ENCODE assay signal across 9 cellular contexts in the genomic region with DNA sequence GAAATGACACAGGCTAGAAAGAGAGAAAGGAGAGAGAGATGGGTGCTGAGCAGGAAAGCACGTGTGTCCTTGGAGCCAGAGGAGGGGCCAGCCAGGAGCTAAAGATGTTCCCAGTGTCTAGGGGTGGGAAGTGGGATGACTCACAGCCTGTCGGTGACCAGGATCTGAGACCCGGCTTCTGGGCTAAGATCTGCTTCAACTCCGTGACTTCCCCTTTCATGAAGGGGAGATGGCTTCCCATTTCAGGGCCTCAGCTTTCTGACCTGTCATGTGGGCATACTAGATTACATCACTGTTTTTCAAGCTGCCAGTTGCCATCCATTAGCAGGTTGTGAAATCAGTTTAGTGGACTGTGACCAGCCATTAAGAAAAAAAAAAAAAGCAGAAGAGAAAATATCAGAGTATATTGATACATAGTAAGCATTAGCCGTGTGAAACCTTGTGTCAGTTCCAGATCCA. TPM values are rescaled to one million over a fixed set of nuclear protein-coding genes. Genes with fewer than 3 reads are reported as not detected.
DNase-seq lines count a peak whose midpoint lies in the region; ATAC-seq and TF ChIP-seq lines count a peak whose summit lies in the region.
"Had no signal": no experiment of that assay in that cellular context is flagged by ENCODE, and none has a peak within 500 bp of the region (broad histone marks: within the 10 kb centered on the region; RNA-seq: fewer than 3 reads in every experiment).

No MANE protein-coding gene starts in this region.

- H3K4me1 Mint-ChIP-seq in CD4-positive, CD25-positive, alpha-beta regulatory T cell, result peaks cover 0 to 2% (median 0%) of the 10 kb centered on the region in 4 donors
- peaks cover 4% of the 10 kb centered on the region for H3K4me1 Mint-ChIP-seq in activated T-cell treated with anti-CD3 and anti-CD28 coated beads, Interleukin-2, amount 50 U/mL, for 4 hours (ENCODE audit: low read depth)

- no peak overlapping the region for H3K27ac Mint-ChIP-seq in CD4-positive, CD25-positive, alpha-beta regulatory T cell

- no peaks in the 10 kb centered on the region for H3K9me3 ChIP-seq in CD4-positive, CD25-positive, alpha-beta regulatory T cell (ENCODE audit: control insufficient read depth in 2 of 2, low read length in 2 of 2)
- H3K9me3 ChIP-seq: suprapubic skin had no signal

- no peak overlapping the region for H3K27ac ChIP-seq in CD4-positive, CD25-positive, alpha-beta regulatory T cell (ENCODE audit: insufficient read depth, low read length, poor library complexity, severe bottlenecking)
- H3K27ac ChIP-seq: suprapubic skin had no signal

- no peak for TF ChIP-seq CTCF in NB4 (IDR thresholded peaks at IDR 0.05; ENCODE audit: low read depth, low read length)
- no peak for TF ChIP-seq CTCF in foreskin fibroblast (IDR thresholded peaks at IDR 0.05; ENCODE audit: low read depth, low read length)

- no peaks in the 10 kb centered on the region for H3K36me3 ChIP-seq in CD4-positive, CD25-positive, alpha-beta regulatory T cell (ENCODE audit: control insufficient read depth, insufficient read depth, low read length)
- H3K36me3 ChIP-seq: suprapubic skin had no signal

- no peak overlapping the region for H3K4me3 ChIP-seq in CD4-positive, CD25-positive, alpha-beta regulatory T cell (ENCODE audit: low read depth, low read length)
- no peak overlapping the region for H3K4me3 ChIP-seq in NB4 (ENCODE audit: low read depth, low read length)
- no peak overlapping the region for H3K4me3 ChIP-seq in foreskin fibroblast (ENCODE audit: low read depth in 1 of 2, low read length in 2 of 2)
- H3K4me3 ChIP-seq: suprapubic skin had no signal

- H3K4me3 Mint-ChIP-seq in CD4-positive, CD25-positive, alpha-beta regulatory T cell, result no peak overlapping the region
- H3K4me3 Mint-ChIP-seq in activated T-cell treated with anti-CD3 and anti-CD28 coated beads, Interleukin-2, amount 50 U/mL, for 4 hours, result no peak overlapping the region

- peaks cover 13% of the 10 kb centered on the region for H3K27me3 Mint-ChIP-seq in CD4-positive, CD25-positive, alpha-beta regulatory T cell
- peaks cover 8% of the 10 kb centered on the region for H3K27me3 Mint-ChIP-seq in activated T-cell treated with anti-CD3 and anti-CD28 coated beads, Interleukin-2, amount 50 U/mL, for 4 hours (ENCODE audit: low read depth)

- H3K9me3 Mint-ChIP-seq in CD4-positive, CD25-positive, alpha-beta regulatory T cell, result no peaks in the 10 kb centered on the region
- no peaks in the 10 kb centered on the region for H3K9me3 Mint-ChIP-seq in activated T-cell treated with anti-CD3 and anti-CD28 coated beads, Interleukin-2, amount 50 U/mL, for 4 hours

- ATAC-seq in CD4-positive, CD25-positive, alpha-beta regulatory T cell (ENCODE audit: low read depth in 2 of 2), result peak; percentile 42 to 61
- peak; percentile 92 for ATAC-seq in GM21717 (IDR thresholded peaks at IDR 0.05; ENCODE audit: unreplicated experiment)
- ATAC-seq in activated T-cell treated with anti-CD3 and anti-CD28 coated beads, Interleukin-2, amount 50 U/mL, for 4 hours, result no peak

- H3K4me1 ChIP-seq in CD4-positive, CD25-positive, alpha-beta regulatory T cell (ENCODE audit: control insufficient read depth, insufficient read depth, low read length, poor library complexity, severe bottlenecking), result no peaks in the 10 kb centered on the region
- H3K4me1 ChIP-seq: suprapubic skin had no signal

- no peak for DNase-seq in CD4-positive, CD25-positive, alpha-beta regulatory T cell
- DNase-seq in NB4 (ENCODE audit: low read depth) (peak; percentile 99), foreskin fibroblast (peak; percentile 22 to 39), superior temporal gyrus (ENCODE audit: extremely low spot score) (peak; percentile 24), iPS-NIHi11 (ENCODE audit: low spot score) (no peak), NCI-H226 (no peak)
- no peak for DNase-seq in activated T-cell treated with anti-CD3 and anti-CD28 coated beads, Interleukin-2, amount 50 U/mL, for 4 hours

- no peak for TF ChIP-seq POLR2A in NB4 (IDR thresholded peaks at IDR 0.05; ENCODE audit: extremely low read depth, insufficient read length)

- no peaks in the 10 kb centered on the region for H3K27me3 ChIP-seq in CD4-positive, CD25-positive, alpha-beta regulatory T cell (ENCODE audit: control insufficient read depth, insufficient read depth, low read length)
- H3K27me3 ChIP-seq: suprapubic skin had no signal

- no peaks in the 10 kb centered on the region for H3K36me3 Mint-ChIP-seq in CD4-positive, CD25-positive, alpha-beta regulatory T cell
- no peaks in the 10 kb centered on the region for H3K36me3 Mint-ChIP-seq in activated T-cell treated with anti-CD3 and anti-CD28 coated beads, Interleukin-2, amount 50 U/mL, for 4 hours (ENCODE audit: insufficient read depth)

RNA-seq across cellular contexts. Expression of a gene that starts 5.4 kb away (rescaled TPM):
- not detected for total RNA-seq in CD4-positive, CD25-positive, alpha-beta regulatory T cell
- polyA plus RNA-seq in CD4-positive, CD25-positive, alpha-beta regulatory T cell, result not detected
- total RNA-seq in activated T-cell treated with anti-CD3 and anti-CD28 coated beads, Interleukin-2, amount 50 U/mL, for 4 hours, result under 1 TPM in 1 of 3 donors, not detected in 2; 0.26 TPM

Comparison
In these comparisons a context has a peak if more than half of its experiments do, and no peak if none do; other contexts are left out.
1. ATAC-seq: peak in CD4-positive, CD25-positive, alpha-beta regulatory T cell (2 of 2) and GM21717 (single experiment); none in activated T-cell treated with anti-CD3 and anti-CD28 coated beads, Interleukin-2, amount 50 U/mL, for 4 hours (0 of 2).
2. DNase-seq: peak in NB4 (single experiment), foreskin fibroblast (2 of 2) and superior temporal gyrus (single experiment); none in CD4-positive, CD25-positive, alpha-beta regulatory T cell (0 of 3), iPS-NIHi11 (single experiment), NCI-H226 (single experiment) and activated T-cell treated with anti-CD3 and anti-CD28 coated beads, Interleukin-2, amount 50 U/mL, for 4 hours (single experiment).